Comparison of ENCODE assay signal across 24 cellular contexts in genomic region chr3:48500656-48501055, GRCh38. TPM values are rescaled to one million over a fixed set of nuclear protein-coding genes. Genes with fewer than 3 reads are reported as not detected.
A peak's percentile ranks its signal among the peaks of the same experiment; 100 is the strongest.
DNase-seq lines count a peak whose midpoint lies in the region; ATAC-seq and TF ChIP-seq lines count a peak whose summit lies in the region.
"Had no signal": no experiment of that assay in that cellular context is flagged by ENCODE, and none has a peak within 500 bp of the region (broad histone marks: within the 10 kb centered on the region; RNA-seq: fewer than 3 reads in every experiment).

No MANE protein-coding gene starts in this region.

- DNase-seq in MCF 10A (ENCODE audit: unreplicated experiment) = peak; percentile 27
- no peak for DNase-seq in breast epithelium (ENCODE audit: low spot score in 2 of 2)
- DNase-seq in WTC11 (ENCODE audit: low spot score) = no peak
- no peak for DNase-seq in esophagus squamous epithelium (lab: John Stamatoyannopoulos, UW)
- DNase-seq in transverse colon = no peak
- DNase-seq in GDM1 (lab: John Stamatoyannopoulos, UW) = no peak
- DNase-seq: activated CD4-positive, alpha-beta T cell treated with anti-CD3 and anti-CD28 coated beads, Interleukin-2, amount 50 U/mL, for 4 hours; activated CD8-positive, alpha-beta memory T cell treated with anti-CD3 and anti-CD28 coated beads, Interleukin-2, amount 50 U/mL, for 48 hours; H9; hippocampal formation; Kasumi-1; left ventricle myocardium inferior; NCI-H187; NCI-H69; sigmoid colon; stomach; T-helper 9 cell; WERI-Rb-1 had no signal

- H3K36me3 Mint-ChIP-seq in MCF 10A (ENCODE audit: insufficient read depth, unreplicated experiment) = peaks cover 33% of the 10 kb centered on the region
- peaks cover 18% of the 10 kb centered on the region for H3K36me3 Mint-ChIP-seq in WTC11

- intact Hi-C loops in MCF 10A (cut with micrococcal nuclease) (no loop called here), breast epithelium (cut with DNase I; ENCODE audit: low total_unique reads) (no loop called here), esophagus squamous epithelium (cut with DNase I) (loop anchor here (5.0 kb wide), 1 partner anchor 33 kb away; a partner anchor contains a TSS), transverse colon (cut with DNase I; ENCODE audit: low total_unique reads) (no loop called here)

- H3K4me3 ChIP-seq in breast epithelium (no peak overlapping the region), esophagus squamous epithelium (peak overlapping the region in 1 of 4 donors; percentile 24), transverse colon (no peak overlapping the region)
- H3K4me3 ChIP-seq: left ventricle myocardium inferior, neural progenitor cell, sigmoid colon, stomach, tibial nerve had no signal

- H3K27ac ChIP-seq in breast epithelium (peak overlapping the region in 1 of 2 donors; percentile 32), esophagus squamous epithelium (peak overlapping the region; percentile 72 to 99 (median 96)), transverse colon (no peak overlapping the region)
- H3K27ac ChIP-seq: epithelial cell of prostate, left ventricle myocardium inferior, neural progenitor cell, sigmoid colon, stomach, WERI-Rb-1 had no signal

- POLR2A ChIA-PET in MCF 10A (lab: Yijun Ruan, JAX) (interaction anchor here (0.5 to 0.6 kb wide), 2 partner anchors 12 to 378 kb away, joined by 3 read pairs; no protein-coding TSS in a partner anchor), WTC11 (lab: Charles Lee) (no interaction called here)

- TF ChIP-seq CTCF in MCF 10A (IDR thresholded peaks at IDR 0.05; ENCODE audit: unreplicated experiment) (no peak), breast epithelium (IDR thresholded peaks at IDR 0.05) (no peak), WTC11 (IDR thresholded peaks at IDR 0.05) (no peak), esophagus squamous epithelium (IDR thresholded peaks at IDR 0.05) (no peak), transverse colon (IDR thresholded peaks at IDR 0.05) (no peak)

- CTCF ChIA-PET in MCF 10A (lab: Yijun Ruan, JAX) = interaction anchor here (1.0 to 1.3 kb wide), 2 partner anchors 27 to 45 kb away, joined by 3 to 4 read pairs; no protein-coding TSS in a partner anchor
- CTCF ChIA-PET in WTC11 (lab: Charles Lee) = interaction anchor here (1.0 to 1.9 kb wide), 3 partner anchors 27 to 57 kb away, joined by 3 to 5 read pairs (median 3); no protein-coding TSS in a partner anchor

- in situ Hi-C loops in transverse colon (cut with MboI; ENCODE audit: low pct_ligation_motif_present in 1 of 4, low pct_unique_long_range_greater_than_20kb in 1 of 4, low sequenced_read_pairs in 3 of 4) = no loop called here

- TF ChIP-seq EP300 in transverse colon (IDR thresholded peaks at IDR 0.05; ENCODE audit: low read depth) = no peak

- H3K9me3 ChIP-seq in breast epithelium (no peaks in the 10 kb centered on the region), esophagus squamous epithelium (no peaks in the 10 kb centered on the region), transverse colon (no peaks in the 10 kb centered on the region)
- H3K9me3 ChIP-seq: sigmoid colon, stomach had no signal

- H3K4me3 Mint-ChIP-seq in MCF 10A (ENCODE audit: unreplicated experiment) = no peak overlapping the region
- no peak overlapping the region for H3K4me3 Mint-ChIP-seq in WTC11
- H3K4me3 Mint-ChIP-seq: H9 had no signal

- no peak for TF ChIP-seq POLR2A in breast epithelium (IDR thresholded peaks at IDR 0.05)
- no peak for TF ChIP-seq POLR2A in esophagus squamous epithelium (IDR thresholded peaks at IDR 0.05)
- TF ChIP-seq POLR2A in transverse colon (IDR thresholded peaks at IDR 0.05) = no peak

- no peaks in the 10 kb centered on the region for H3K36me3 ChIP-seq in breast epithelium
- peaks cover 0 to 52% (median 22%) of the 10 kb centered on the region in 3 donors for H3K36me3 ChIP-seq in esophagus squamous epithelium
- H3K36me3 ChIP-seq in transverse colon = peaks cover 0 to 7% (median 0%) of the 10 kb centered on the region in 4 donors
- H3K36me3 ChIP-seq: neural progenitor cell, WERI-Rb-1 had no signal

- no peak for ATAC-seq in WTC11
- no peak for ATAC-seq in GM19463 (IDR thresholded peaks at IDR 0.05; ENCODE audit: unreplicated experiment)
- ATAC-seq in HG02973 (IDR thresholded peaks at IDR 0.05; ENCODE audit: unreplicated experiment) = no peak
- ATAC-seq: SK-N-SH treated with all-trans-retinoic acid at 6 μM for 48 hours had no signal

- no peak overlapping the region for H3K27ac Mint-ChIP-seq in MCF 10A (ENCODE audit: low read depth, unreplicated experiment)
- H3K27ac Mint-ChIP-seq in WTC11 = peak overlapping the region; percentile 80; the same call in 1 of the 2 replicates
- H3K27ac Mint-ChIP-seq: neural progenitor cell had no signal

- H3K9me3 Mint-ChIP-seq in MCF 10A (ENCODE audit: unreplicated experiment) (no peaks in the 10 kb centered on the region), WTC11 (peaks cover 7% of the 10 kb centered on the region)

- peaks cover 0 to 10% of the 10 kb centered on the region in 2 donors for H3K4me1 ChIP-seq in breast epithelium
- H3K4me1 ChIP-seq in esophagus squamous epithelium = peaks cover 35 to 58% (median 36%) of the 10 kb centered on the region in 3 donors
- peaks cover 6 to 21% (median 13%) of the 10 kb centered on the region in 4 donors for H3K4me1 ChIP-seq in transverse colon

- peaks cover 24% of the 10 kb centered on the region for H3K4me1 Mint-ChIP-seq in MCF 10A (ENCODE audit: insufficient read depth, unreplicated experiment)
- peaks cover 23% of the 10 kb centered on the region for H3K4me1 Mint-ChIP-seq in WTC11

- WGBS in esophagus squamous epithelium, 2 donors = 16 to 80% methylated on average over 1 to 5 of the region's 5 CpGs
- WGBS in transverse colon (ENCODE audit: low coverage in 1 of 2), 2 donors = 99% methylated on average over 5 of the region's 5 CpGs; no CpG with 5 or more reads in 1 of the 2 donors

- H3K27me3 ChIP-seq in breast epithelium (no peaks in the 10 kb centered on the region), esophagus squamous epithelium (no peaks in the 10 kb centered on the region), transverse colon (no peaks in the 10 kb centered on the region)
- H3K27me3 ChIP-seq: neural progenitor cell, sigmoid colon, stomach, tibial nerve had no signal

- no TSS peak for BruUV-seq in MCF 10A (replicated peaks; lab: Mats Ljungman, UMichigan)

- H3K27me3 Mint-ChIP-seq in MCF 10A (ENCODE audit: insufficient read depth, unreplicated experiment) (no peaks in the 10 kb centered on the region), WTC11 (ENCODE audit: low read depth) (no peaks in the 10 kb centered on the region; the same call in 1 of the 2 replicates)

TF ChIP-seq in WTC11, 78 proteins besides CTCF, POLR2A, EP300 and RAD21 (continues in another document):
- no peak for TF ChIP-seq FOXJ3 (CRISPR knock-in tag; IDR thresholded peaks at IDR 0.05; ENCODE audit: borderline replicate concordance)
- TF ChIP-seq TP53 (CRISPR knock-in tag; IDR thresholded peaks at IDR 0.05) = no peak
- TF ChIP-seq KAT7 (CRISPR knock-in tag; IDR thresholded peaks at IDR 0.05; ENCODE audit: borderline replicate concordance) = no peak
- no peak for TF ChIP-seq AR (CRISPR knock-in tag; IDR thresholded peaks at IDR 0.05)
- no peak for TF ChIP-seq FOXK1 (CRISPR knock-in tag; IDR thresholded peaks at IDR 0.05)
- no peak for TF ChIP-seq MLX (CRISPR knock-in tag; IDR thresholded peaks at IDR 0.05)
- TF ChIP-seq, protein P1, sequence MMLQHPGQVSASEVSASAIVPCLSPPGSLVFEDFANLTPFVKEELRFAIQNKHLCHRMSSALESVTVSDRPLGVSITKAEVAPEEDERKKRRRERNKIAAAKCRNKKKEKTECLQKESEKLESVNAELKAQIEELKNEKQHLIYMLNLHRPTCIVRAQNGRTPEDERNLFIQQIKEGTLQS (CRISPR knock-in tag; conservative IDR thresholded peaks at IDR 0.05) = no peak

RNA-seq across cellular contexts. Expression of gene SHISA5, which starts 3.3 kb away (rescaled TPM):
- 131 and 170 TPM in 2 replicates for total RNA-seq in MCF 10A (2022)
- 10 to 100 TPM; 65.6 to 90.1 (median 77.0) TPM for total RNA-seq in breast epithelium
- 137 to 165 TPM (median 158 TPM) in 3 replicates for total RNA-seq in WTC11 (2021)
- total RNA-seq in esophagus squamous epithelium = 100 to 1,000 TPM in 2 of 4 donors, 10 to 100 TPM in 2; 71.8 to 138 (median 115) TPM
- total RNA-seq in transverse colon = 10 to 100 TPM; 72.9 to 89.4 (median 80.8) TPM

RNA-seq across cellular contexts. Expression of gene ATRIP, which starts 54.1 kb away (rescaled TPM):
- total RNA-seq in MCF 10A (2022) = 8.6 and 9.1 TPM in 2 replicates
- 1 to 10 TPM; 8.2 to 8.6 (median 8.2) TPM for total RNA-seq in breast epithelium
- total RNA-seq in WTC11 (2021) = 15.5 to 18.2 TPM (median 15.6 TPM) in 3 replicates
- 1 to 10 TPM; 4.8 to 8.9 (median 7.1) TPM for total RNA-seq in esophagus squamous epithelium
- 1 to 10 TPM; 1.8 to 4.4 (median 2.9) TPM for total RNA-seq in transverse colon

RNA-seq across cellular contexts. Expression of gene PFKFB4, which starts 55.9 kb away (rescaled TPM):
- total RNA-seq in MCF 10A (2022) = 3.4 and 4.6 TPM in 2 replicates
- 1 to 10 TPM; 1.8 to 6.9 (median 5.2) TPM for total RNA-seq in breast epithelium
- 18.0 to 26.8 TPM (median 26.7 TPM) in 3 replicates for total RNA-seq in WTC11 (2021)
- 10 to 100 TPM in 1 of 4 donors, 1 to 10 TPM in 3; 6.7 to 10.2 (median 8.0) TPM for total RNA-seq in esophagus squamous epithelium
- total RNA-seq in transverse colon = 1 to 10 TPM in 3 of 4 donors, under 1 TPM in 1; 0.37 to 7.9 (median 6.7) TPM

Comparison
In these comparisons a context has a peak if more than half of its experiments do, and no peak if none do; other contexts are left out.
1. H3K27ac ChIP-seq: peak in esophagus squamous epithelium (4 of 4); none in transverse colon (0 of 4).